ENCODE assay signal across 1 cellular context in genomic region chr2:129763190-129763846, GRCh38.
TF ChIP-seq lines count a peak whose summit lies in the region.

No MANE protein-coding gene starts in this region.

TF ChIP-seq in H1, 55 proteins besides CTCF, POLR2A, EP300 and RAD21:
- TF ChIP-seq E2F6 (IDR thresholded peaks at IDR 0.05) (no peak), CBX5 (IDR thresholded peaks at IDR 0.05; ENCODE audit: low read depth, low read length) (no peak), SIN3A (conservative IDR thresholded peaks at IDR 0.05 in 1 of 2, IDR thresholded peaks at IDR 0.05 in 1 of 2; ENCODE audit: low read depth in 1 of 2, low read length in 2 of 2) (no peak), EGR1 (IDR thresholded peaks at IDR 0.05; ENCODE audit: borderline replicate concordance, low read depth, low read length) (no peak), ATF3 (IDR thresholded peaks at IDR 0.05; ENCODE audit: insufficient read depth, low read depth, low read length) (no peak), PHF8 (conservative IDR thresholded peaks at IDR 0.05; ENCODE audit: low read depth, low read length) (no peak), RBBP5 (IDR thresholded peaks at IDR 0.05; ENCODE audit: borderline replicate concordance, low read depth, low read length) (no peak), CEBPB (IDR thresholded peaks at IDR 0.05; ENCODE audit: low read depth, low read length) (no peak), HDAC6 (IDR thresholded peaks at IDR 0.05; ENCODE audit: low read depth, low read length) (no peak), KDM4A (IDR thresholded peaks at IDR 0.05; ENCODE audit: low read depth, low read length, severe bottlenecking) (no peak), TAF1 (IDR thresholded peaks at IDR 0.05; ENCODE audit: low read depth, low read length) (no peak), POLR2AphosphoS5 (IDR thresholded peaks at IDR 0.05; ENCODE audit: low read depth, low read length) (no peak), CREB1 (IDR thresholded peaks at IDR 0.05) (no peak), MAFK (IDR thresholded peaks at IDR 0.05; ENCODE audit: low read depth, low read length) (no peak), FOSL1 (IDR thresholded peaks at IDR 0.05; ENCODE audit: insufficient read depth, low read depth, low read length) (no peak), CTBP2 (IDR thresholded peaks at IDR 0.05; ENCODE audit: borderline replicate concordance, insufficient read depth, insufficient read length, low read length) (no peak), SUZ12 (IDR thresholded peaks at IDR 0.05; ENCODE audit: low read length) (no peak), TBP (IDR thresholded peaks at IDR 0.05; ENCODE audit: low read depth, low read length) (no peak), RXRA (IDR thresholded peaks at IDR 0.05; ENCODE audit: insufficient read depth, low read depth, low read length) (no peak), YY1 (IDR thresholded peaks at IDR 0.05; ENCODE audit: low read depth, low read length) (no peak)
